8 cellular contexts compared by ENCODE assay signal in genomic region chr6:144149894-144150672, GRCh38. TPM values are rescaled to one million over a fixed set of nuclear protein-coding genes. Genes with fewer than 3 reads are reported as not detected.
DNase-seq lines count a peak whose midpoint lies in the region; ATAC-seq and TF ChIP-seq lines count a peak whose summit lies in the region.

STX11 (plus strand) TSS chr6:144150517; CDS start chr6:144186628, 36,111 bp downstream.

- TF ChIP-seq CTCF in Caco-2 (IDR thresholded peaks at IDR 0.05; ENCODE audit: insufficient read depth in 1 of 2, low read depth in 1 of 2, low read length in 1 of 2, severe bottlenecking in 1 of 2, unreplicated experiment in 1 of 2), result peak in 1 of 2 experiments; percentile 15
- TF ChIP-seq CTCF in hepatocyte (IDR thresholded peaks at IDR 0.05; ENCODE audit: poor library complexity), result no peak

- no peaks in the 10 kb centered on the region for H3K9me2 ChIP-seq in hepatocyte (replicated peaks; ENCODE audit: insufficient read depth)

- DNase-seq in Caco-2 (peak; percentile 60 to 80), T-helper 1 cell (peak; percentile 42 to 88 (median 54)), hepatocyte (ENCODE audit: low spot score) (peak; percentile 72), sciatic nerve (ENCODE audit: low spot score) (peak; percentile 77), COLO829 (ENCODE audit: low spot score) (no peak)

- H3K4me3 ChIP-seq in Caco-2 (ENCODE audit: low read depth, low read length) (peak within 1 kb of the TSS; percentile 78), HUES6 (ENCODE audit: low read depth, low read length) (peak within 1 kb of the TSS; percentile 93), hepatocyte (peak within 1 kb of the TSS; percentile 88)

- H3K4me1 ChIP-seq in Caco-2, result peaks cover 8% of the 10 kb centered on the region
- peaks cover 6% of the 10 kb centered on the region; the same call in 1 of the 2 replicates for H3K4me1 ChIP-seq in HUES6 (ENCODE audit: control insufficient read depth, insufficient read depth, low read length)
- H3K4me1 ChIP-seq in hepatocyte (ENCODE audit: insufficient read depth), result peaks cover 14% of the 10 kb centered on the region

- intact Hi-C loops in Caco-2 (cut with micrococcal nuclease; ENCODE audit: unreplicated experiment), result loop anchor here (1.0 to 5.0 kb wide), 2 partner anchors 66 to 137 kb away; partner anchors contain the start of gene UTRN
- intact Hi-C loops in sciatic nerve (cut with DNase I), result no loop called here

- H3K79me2 ChIP-seq in hepatocyte, result no peaks in the 10 kb centered on the region

- no peak within 1 kb of the TSS for H3K27ac ChIP-seq in HUES6 (ENCODE audit: low read depth, low read length)
- H3K27ac ChIP-seq in adipose tissue (ENCODE audit: low read depth, low read length), result peak within 1 kb of the TSS; percentile 25
- H3K27ac ChIP-seq in hepatocyte, result no peak within 1 kb of the TSS

- POLR2A ChIA-PET in Caco-2 (lab: Charles Lee), result no interaction called here

- no peak within 1 kb of the TSS for H3K27ac Mint-ChIP-seq in Caco-2 (ENCODE audit: unreplicated experiment)

- peak within 1 kb of the TSS; percentile 83 for H3K4me3 Mint-ChIP-seq in Caco-2 (ENCODE audit: unreplicated experiment)

- no peaks in the 10 kb centered on the region for H3K36me3 Mint-ChIP-seq in Caco-2 (ENCODE audit: insufficient read depth, unreplicated experiment)

- ATAC-seq in GM21390 (IDR thresholded peaks at IDR 0.05; ENCODE audit: unreplicated experiment), result peak; percentile 65
- peak; percentile 90 for ATAC-seq in sciatic nerve

- H3K36me3 ChIP-seq in Caco-2 (ENCODE audit: control insufficient read depth, insufficient read depth, low read length) (no peaks in the 10 kb centered on the region), HUES6 (ENCODE audit: control insufficient read depth, insufficient read depth, low read length) (no peaks in the 10 kb centered on the region), hepatocyte (replicated peaks; ENCODE audit: insufficient read depth, low read depth) (no peaks in the 10 kb centered on the region)

- no TSS peak for BruUV-seq in Caco-2 (replicated peaks; lab: Mats Ljungman, UMichigan)

- H3K9me3 Mint-ChIP-seq in Caco-2 (ENCODE audit: unreplicated experiment), result no peaks in the 10 kb centered on the region

- H3K9me3 ChIP-seq in Caco-2, result no peaks in the 10 kb centered on the region
- H3K9me3 ChIP-seq in HUES6 (ENCODE audit: control insufficient read depth, insufficient read depth, low read depth, low read length), result no peaks in the 10 kb centered on the region
- no peaks in the 10 kb centered on the region for H3K9me3 ChIP-seq in hepatocyte (ENCODE audit: low read depth)

- H3K4me1 Mint-ChIP-seq in Caco-2 (ENCODE audit: low read depth, unreplicated experiment), result peaks cover 7% of the 10 kb centered on the region

- no peaks in the 10 kb centered on the region for H4K20me1 ChIP-seq in hepatocyte (ENCODE audit: insufficient read depth, poor library complexity, severe bottlenecking)

- H3K4me2 ChIP-seq in hepatocyte, result peak within 1 kb of the TSS; percentile 100

- peak within 1 kb of the TSS; percentile 43 for H3K9ac ChIP-seq in HUES6 (ENCODE audit: low read length)

- H2AFZ ChIP-seq in hepatocyte, result peak within 1 kb of the TSS; percentile 97

- WGBS in adipose tissue, 3 donors, result 1% methylated on average over 70 to 90 of the region's 90 CpGs
- WGBS in hepatocyte (ENCODE audit: low lambda C conversion rate, missing lambda C conversion rate), result 2% methylated on average over 65 of the region's 90 CpGs

- H3K27me3 ChIP-seq in Caco-2 (replicated peaks; ENCODE audit: control insufficient read depth, insufficient read depth, low read length), result no peaks in the 10 kb centered on the region
- H3K27me3 ChIP-seq in HUES6 (ENCODE audit: control insufficient read depth, insufficient read depth, low read length), result peaks cover 64% of the 10 kb centered on the region
- peaks cover 50% of the 10 kb centered on the region for H3K27me3 ChIP-seq in hepatocyte

- CTCF ChIA-PET in Caco-2 (lab: Charles Lee), result no interaction called here

- peaks cover 2% of the 10 kb centered on the region for H3K27me3 Mint-ChIP-seq in Caco-2 (ENCODE audit: insufficient read depth, unreplicated experiment)

RNA-seq across cellular contexts. Expression of gene STX11, which starts in this region (rescaled TPM):
- total RNA-seq in Caco-2 (2022), result 1.3 TPM in 2 replicates
- polyA plus RNA-seq in adipose tissue, result 10 to 100 TPM in 2 of 3 donors, 1 to 10 TPM in 1; 3.2 to 84.1 (median 21.9) TPM
- 0.27 and 1.6 TPM in 2 replicates for total RNA-seq in hepatocyte
- polyA plus RNA-seq in hepatocyte, result 0.48 and 0.84 TPM in 2 replicates
- 7.1 TPM for total RNA-seq in sciatic nerve
